8 cellular contexts compared by ENCODE assay signal in genomic region chr17:64216385-64217248, GRCh38. TPM values are rescaled to one million over a fixed set of nuclear protein-coding genes. Genes with fewer than 3 reads are reported as not detected.
A peak's percentile ranks its signal among the peaks of the same experiment; 100 is the strongest.
DNase-seq lines count a peak whose midpoint lies in the region; ATAC-seq, FAIRE-seq and TF ChIP-seq lines count a peak whose summit lies in the region.

No MANE protein-coding gene starts in this region.

- H3K27me3 Mint-ChIP-seq in CD8-positive, alpha-beta T cell (ENCODE audit: low read depth), result no peaks in the 10 kb centered on the region
- H3K27me3 Mint-ChIP-seq in WTC11 (ENCODE audit: low read depth), result no peaks in the 10 kb centered on the region
- peaks cover 3% of the 10 kb centered on the region for H3K27me3 Mint-ChIP-seq in type B pancreatic cell

- FAIRE-seq in kidney (lab: Jason Lieb, UNC), result no peak

- H3K4me3 Mint-ChIP-seq in CD8-positive, alpha-beta T cell, result no peak overlapping the region
- H3K4me3 Mint-ChIP-seq in WTC11 (no peak overlapping the region), type B pancreatic cell (peak overlapping the region; percentile 29)

- H3K4me3 ChIP-seq in CD8-positive, alpha-beta T cell (ENCODE audit: low read depth, low read length), result no peak overlapping the region
- H3K4me3 ChIP-seq in kidney (ENCODE audit: low read length in 2 of 2), result no peak overlapping the region
- no peak overlapping the region for H3K4me3 ChIP-seq in esophagus muscularis mucosa

- 54% methylated on average over 10 of the region's 11 CpGs for WGBS in esophagus muscularis mucosa

- H3K9ac ChIP-seq in kidney (ENCODE audit: low read length in 2 of 2), result no peak overlapping the region

- H3K36me3 Mint-ChIP-seq in CD8-positive, alpha-beta T cell, result peaks cover 26% of the 10 kb centered on the region
- peaks cover 15% of the 10 kb centered on the region for H3K36me3 Mint-ChIP-seq in WTC11
- H3K36me3 Mint-ChIP-seq in type B pancreatic cell, result peaks cover 21% of the 10 kb centered on the region

- no peak overlapping the region for H3K27ac ChIP-seq in CD8-positive, alpha-beta T cell (ENCODE audit: low read depth, low read length)
- peak overlapping the region; percentile 2 to 61 for H3K27ac ChIP-seq in kidney (ENCODE audit: low read depth in 2 of 2, low read length in 2 of 2)
- peak overlapping the region in 2 of 4 donors; percentile 30 to 55 for H3K27ac ChIP-seq in esophagus muscularis mucosa (replicated peaks in 1 of 4)

- peak overlapping the region; percentile 19 for H3K27ac Mint-ChIP-seq in CD8-positive, alpha-beta T cell
- H3K27ac Mint-ChIP-seq in WTC11 (peak overlapping the region; percentile 78; the same call in 1 of the 2 replicates), type B pancreatic cell (peak overlapping the region; percentile 32)

- TF ChIP-seq CTCF in CD8-positive, alpha-beta T cell (IDR thresholded peaks at IDR 0.05), result no peak
- TF ChIP-seq CTCF in WTC11 (IDR thresholded peaks at IDR 0.05) (no peak), kidney (IDR thresholded peaks at IDR 0.05; ENCODE audit: borderline replicate concordance, extremely low read depth, insufficient read depth) (no peak), type B pancreatic cell (conservative IDR thresholded peaks at IDR 0.05) (no peak), esophagus muscularis mucosa (IDR thresholded peaks at IDR 0.05) (no peak)

- H3K9me3 ChIP-seq in CD8-positive, alpha-beta T cell (ENCODE audit: low read length), result no peaks in the 10 kb centered on the region
- H3K9me3 ChIP-seq in kidney (ENCODE audit: control insufficient read depth in 1 of 2, low read length in 2 of 2), result no peaks in the 10 kb centered on the region
- no peaks in the 10 kb centered on the region for H3K9me3 ChIP-seq in esophagus muscularis mucosa

- POLR2A ChIA-PET in CD8-positive, alpha-beta T cell (lab: Charles Lee), result no interaction called here
- POLR2A ChIA-PET in WTC11 (lab: Charles Lee), result interaction anchor here (1.3 kb wide), 1 partner anchor 71 kb away, joined by 3 read pairs; no protein-coding TSS in a partner anchor

- no peak for DNase-seq in CD8-positive, alpha-beta T cell
- DNase-seq in WTC11 (ENCODE audit: low spot score), result peak; percentile 46
- DNase-seq in kidney, result no peak
- no peak for DNase-seq in type B pancreatic cell (ENCODE audit: extremely low spot score, unreplicated experiment)
- no peak for DNase-seq in NCI-H2081 (lab: John Stamatoyannopoulos, UW)
- DNase-seq in esophagus muscularis mucosa (ENCODE audit: extremely low spot score), result no peak
- no peak for DNase-seq in NCI-H1436 (lab: John Stamatoyannopoulos, UW)

- H3K4me1 Mint-ChIP-seq in CD8-positive, alpha-beta T cell (ENCODE audit: low read depth), result peaks cover 26% of the 10 kb centered on the region
- H3K4me1 Mint-ChIP-seq in WTC11 (peaks cover 20% of the 10 kb centered on the region), type B pancreatic cell (ENCODE audit: unreplicated experiment) (peaks cover 73% of the 10 kb centered on the region)

- ATAC-seq in CD8-positive, alpha-beta T cell, result no peak
- peak; percentile 61 for ATAC-seq in HG02610 (IDR thresholded peaks at IDR 0.05; ENCODE audit: unreplicated experiment)
- ATAC-seq in WTC11, result peak; percentile 98

- CTCF ChIA-PET in CD8-positive, alpha-beta T cell (lab: Charles Lee), result interaction anchor here (0.6 to 1.6 kb wide), 2 partner anchors 50 to 205 kb away, joined by 3 read pairs; no protein-coding TSS in a partner anchor
- CTCF ChIA-PET in WTC11 (lab: Charles Lee), result interaction anchor here (0.5 to 2.4 kb wide), 9 partner anchors 10 to 444 kb away, joined by 3 to 10 read pairs (median 6); no protein-coding TSS in a partner anchor

- intact Hi-C loops in CD8-positive, alpha-beta T cell (cut with DNase I, micrococcal nuclease), result loop anchor here in 1 of 2 experiments (5.0 kb wide), 1 partner anchor 66 kb away; no protein-coding TSS in a partner anchor
- intact Hi-C loops in kidney (cut with DNase I) (no loop called here), esophagus muscularis mucosa (cut with DNase I) (no loop called here)

- peaks cover 4% of the 10 kb centered on the region for H3K9me3 Mint-ChIP-seq in CD8-positive, alpha-beta T cell
- H3K9me3 Mint-ChIP-seq in WTC11 (peaks cover 6% of the 10 kb centered on the region; the same call in 1 of the 2 replicates), type B pancreatic cell (peaks cover 5% of the 10 kb centered on the region)

- no peaks in the 10 kb centered on the region for H3K36me3 ChIP-seq in CD8-positive, alpha-beta T cell (ENCODE audit: insufficient read depth, low read length)
- peaks cover 0 to 3% of the 10 kb centered on the region in 2 donors for H3K36me3 ChIP-seq in kidney (ENCODE audit: control insufficient read depth in 1 of 2, insufficient read depth in 2 of 2, low read length in 2 of 2)
- peaks cover 0 to 24% (median 21%) of the 10 kb centered on the region in 4 donors for H3K36me3 ChIP-seq in esophagus muscularis mucosa

- H3K4me1 ChIP-seq in CD8-positive, alpha-beta T cell (ENCODE audit: insufficient read depth, low read length), result peaks cover 20% of the 10 kb centered on the region
- H3K4me1 ChIP-seq in kidney (ENCODE audit: control insufficient read depth in 1 of 2, insufficient read depth in 1 of 2, low read depth in 1 of 2, low read length in 2 of 2), result peaks cover 27 to 32% of the 10 kb centered on the region in 2 donors
- peaks cover 22 to 34% (median 29%) of the 10 kb centered on the region in 4 donors for H3K4me1 ChIP-seq in esophagus muscularis mucosa

- no peak for TF ChIP-seq POLR2A in esophagus muscularis mucosa (IDR thresholded peaks at IDR 0.05; ENCODE audit: low read depth)

- no peak for TF ChIP-seq EP300 in esophagus muscularis mucosa (IDR thresholded peaks at IDR 0.05)

- no peaks in the 10 kb centered on the region for H3K27me3 ChIP-seq in CD8-positive, alpha-beta T cell (ENCODE audit: insufficient read depth, low read length)
- no peaks in the 10 kb centered on the region for H3K27me3 ChIP-seq in esophagus muscularis mucosa

TF ChIP-seq in WTC11, 78 proteins besides CTCF, POLR2A, EP300 and RAD21:
- TF ChIP-seq ZNF263 (CRISPR knock-in tag; IDR thresholded peaks at IDR 0.05; ENCODE audit: low read depth), result no peak
- TF ChIP-seq RORB (CRISPR knock-in tag; IDR thresholded peaks at IDR 0.05), result no peak
- no peak for TF ChIP-seq PREB (CRISPR knock-in tag; IDR thresholded peaks at IDR 0.05; ENCODE audit: borderline replicate concordance)
- no peak for TF ChIP-seq SMAD4 (CRISPR knock-in tag; IDR thresholded peaks at IDR 0.05)
- TF ChIP-seq IRF1 (CRISPR knock-in tag; IDR thresholded peaks at IDR 0.05), result no peak
- no peak for TF ChIP-seq ATF3 (CRISPR knock-in tag; conservative IDR thresholded peaks at IDR 0.05)
- no peak for TF ChIP-seq ZNF121 (CRISPR knock-in tag; IDR thresholded peaks at IDR 0.05)
- no peak for TF ChIP-seq ZNF219 (CRISPR knock-in tag; IDR thresholded peaks at IDR 0.05; ENCODE audit: borderline replicate concordance)
- TF ChIP-seq NFYB (CRISPR knock-in tag; conservative IDR thresholded peaks at IDR 0.05; ENCODE audit: low read depth), result no peak
- TF ChIP-seq TEAD4 (CRISPR knock-in tag; IDR thresholded peaks at IDR 0.05), result no peak
- no peak for TF ChIP-seq TP53 (CRISPR knock-in tag; IDR thresholded peaks at IDR 0.05)

RNA-seq across cellular contexts. Expression of gene TEX2, which starts 46.4 kb away (rescaled TPM):
- 1 to 10 TPM; 4.8 to 5.6 TPM for total RNA-seq in CD8-positive, alpha-beta T cell
- total RNA-seq in WTC11 (2021), result 10.8 to 13.3 TPM (median 12.2 TPM) in 3 replicates
- total RNA-seq in kidney, result 39.1 TPM
- 14.0 TPM for polyA plus RNA-seq in kidney (ENCODE audit: insufficient read depth, low read depth, low replicate concordance)
- 20.4 and 23.3 TPM in 2 replicates for total RNA-seq in type B pancreatic cell (ENCODE audit: low replicate concordance)
- 10 to 100 TPM; 32.6 to 58.7 (median 46.1) TPM for total RNA-seq in esophagus muscularis mucosa

Comparison
In these comparisons a context has a peak if more than half of its experiments do, and no peak if none do; other contexts are left out.
1. H3K27ac Mint-ChIP-seq: peak in every context shown above with its lines; median percentile 78 in WTC11; 32 in type B pancreatic cell; 19 in CD8-positive, alpha-beta T cell.